Comparison of ENCODE assay signal across 8 cellular contexts in genomic region chr12:75478395-75478794, GRCh38. TPM values are rescaled to one million over a fixed set of nuclear protein-coding genes. Genes with fewer than 3 reads are reported as not detected.
DNase-seq lines count a peak whose midpoint lies in the region; ATAC-seq and TF ChIP-seq lines count a peak whose summit lies in the region.

No MANE protein-coding gene starts in this region.

- H3K27ac ChIP-seq in OCI-LY3 (ENCODE audit: low read length) (no peak overlapping the region), tibial artery (peak overlapping the region in 1 of 2 donors; percentile 85)

- ATAC-seq in GM19467 (IDR thresholded peaks at IDR 0.05; ENCODE audit: unreplicated experiment), result peak; percentile 23

- H3K9ac ChIP-seq in OCI-LY3 (ENCODE audit: low read length), result no peak overlapping the region

- no peaks in the 10 kb centered on the region for H3K36me3 ChIP-seq in OCI-LY3 (replicated peaks; ENCODE audit: low read depth, low read length)
- no peaks in the 10 kb centered on the region for H3K36me3 ChIP-seq in tibial artery

- TF ChIP-seq CTCF in OCI-LY3 (IDR thresholded peaks at IDR 0.05; ENCODE audit: low read depth, low read length) (no peak), fibroblast of villous mesenchyme (IDR thresholded peaks at IDR 0.05; ENCODE audit: insufficient read depth, low read depth, low read length) (no peak), tibial artery (IDR thresholded peaks at IDR 0.05) (no peak)

- peaks cover 5% of the 10 kb centered on the region for H3K79me2 ChIP-seq in OCI-LY3 (ENCODE audit: low read length)

- no peaks in the 10 kb centered on the region for H4K20me1 ChIP-seq in OCI-LY3 (ENCODE audit: insufficient read depth, low read length)

- peak overlapping the region; percentile 33 for H3K4me2 ChIP-seq in OCI-LY3 (ENCODE audit: low read length)

- H3K4me1 ChIP-seq in OCI-LY3 (ENCODE audit: low read length), result peaks cover 40% of the 10 kb centered on the region
- H3K4me1 ChIP-seq in tibial artery, result peaks cover 0 to 27% (median 10%) of the 10 kb centered on the region in 4 donors

- H3K27me3 ChIP-seq in OCI-LY3 (ENCODE audit: low read depth, low read length) (no peaks in the 10 kb centered on the region), tibial artery (no peaks in the 10 kb centered on the region)

- intact Hi-C loops in tibial artery (cut with DNase I; ENCODE audit: low total_unique reads), result no loop called here

- H3K4me3 ChIP-seq in OCI-LY3 (ENCODE audit: low read length), result peak overlapping the region; percentile 2; the same call in 1 of the 2 replicates
- no peak overlapping the region for H3K4me3 ChIP-seq in fibroblast of villous mesenchyme (ENCODE audit: low read depth, low read length)
- H3K4me3 ChIP-seq in tibial artery, result no peak overlapping the region

- DNase-seq in AG20443 (ENCODE audit: low spot score) (peak; percentile 37), fibroblast of villous mesenchyme (ENCODE audit: low read depth) (peak; percentile 78), SHP77 treated with DMSO at 0.1 percent for 48 hours (lab: John Stamatoyannopoulos, UW) (no peak), NCI-H2171 (lab: John Stamatoyannopoulos, UW) (no peak), NCI-H526 (lab: John Stamatoyannopoulos, UW) (no peak), tibial artery (no peak)

- H2AFZ ChIP-seq in OCI-LY3 (ENCODE audit: low read depth, low read length), result no peak overlapping the region; the same call in 1 of the 2 replicates

- H3K9me3 ChIP-seq in OCI-LY3 (ENCODE audit: insufficient read depth, low read length) (no peaks in the 10 kb centered on the region), tibial artery (no peaks in the 10 kb centered on the region)

RNA-seq across cellular contexts. Expression of gene GLIPR1, which starts 2.2 kb away (rescaled TPM):
- total RNA-seq in fibroblast of villous mesenchyme, result 51.5 and 60.0 TPM in 2 replicates

RNA-seq across cellular contexts. Expression of gene KRR1, which starts 33.0 kb away (rescaled TPM):
- total RNA-seq in fibroblast of villous mesenchyme, result 27.4 and 31.1 TPM in 2 replicates

Comparison
In these comparisons a context has a peak if more than half of its experiments do, and no peak if none do; other contexts are left out.
1. DNase-seq: peak in AG20443 (single experiment) and fibroblast of villous mesenchyme (single experiment); none in SHP77 treated with DMSO at 0.1 percent for 48 hours (single experiment), NCI-H2171 (single experiment), NCI-H526 (0 of 2) and tibial artery (0 of 2).